27 cellular contexts compared by ENCODE assay signal in the genomic region with DNA sequence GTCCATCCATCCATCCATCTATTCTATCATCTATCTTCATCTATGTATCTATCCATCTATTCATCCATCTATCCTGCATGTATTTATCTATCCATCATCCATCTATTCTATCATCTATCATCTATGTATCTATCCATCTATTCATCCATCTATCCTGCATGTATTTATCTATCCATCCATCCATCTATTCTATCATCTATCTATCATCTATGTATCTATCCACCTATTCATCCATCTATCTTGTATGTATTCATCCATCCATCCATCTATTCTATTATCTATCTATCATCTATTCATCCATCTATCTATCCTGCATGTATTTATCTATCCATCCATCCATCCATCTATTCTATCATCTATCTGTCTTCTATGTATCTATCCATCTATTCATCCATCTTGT.
"Had no signal": no experiment of that assay in that cellular context is flagged by ENCODE, and none has a peak within 500 bp of the region (broad histone marks: within the 10 kb centered on the region; RNA-seq: fewer than 3 reads in every experiment).

No MANE protein-coding gene starts in this region.

- DNase-seq: naive thymus-derived CD8-positive, alpha-beta T cell; nephron progenitor cell; nucleus accumbens; retina; right cardiac atrium; right lobe of liver; sigmoid colon; small intestine; stimulated activated CD4-positive, alpha-beta T cell treated with anti-CD3 and anti-CD28 coated beads, Interleukin-15, amount 100 ng/mL, for 24 hours; stimulated activated CD4-positive, alpha-beta T cell treated with anti-CD3 and anti-CD28 coated beads, Interleukin-2, amount 100 ng/mL, for 24 hours; stimulated activated CD4-positive, alpha-beta T cell treated with anti-CD3 and anti-CD28 coated beads, Interleukin-2, amount 100 ng/mL, for 48 hours; stimulated activated CD4-positive, alpha-beta T cell treated with anti-CD3 and anti-CD28 coated beads, Interleukin-4, amount 100 ng/mL, for 24 hours; stimulated activated naive B cell treated with anti-CD40 and anti-IgM and Interleukin-4, amounts not matched to agents 10 μg/mL and 1 μg/mL and 100 μg/mL, for 72 hours; stimulated activated naive CD4-positive, alpha-beta T cell treated with Interleukin-2 at 50 U/mL for 16 hours; stomach; thyroid gland; trophoblast cell; upper lobe of left lung had no signal

- H3K36me3 ChIP-seq: neutrophil, pancreas, prostate gland, right lobe of liver, sigmoid colon, stomach, thoracic aorta, thyroid gland, tibial nerve, upper lobe of left lung, vagina had no signal

- H3K27ac ChIP-seq: neutrophil, pancreas, prostate gland, right lobe of liver, sigmoid colon, stomach, thoracic aorta, thyroid gland, tibial nerve, upper lobe of left lung, vagina had no signal

- H3K9me3 ChIP-seq: neutrophil, pancreas, prostate gland, right lobe of liver, thyroid gland, vagina had no signal

- ATAC-seq: naive thymus-derived CD8-positive, alpha-beta T cell; natural killer cell treated with Interleukin-12 subunit alpha and Interleukin-12 subunit beta and Interleukin-15 and Interleukin-18, amount 100 ng/mL, for 72 hours; pancreas; right cardiac atrium; right lobe of liver; stimulated activated effector memory CD8-positive, alpha-beta T cell treated with anti-CD3 and anti-CD28 coated beads, Interleukin-12 subunit alpha, Interleukin-12 subunit beta, amount 100 ng/mL, for 72 hours; stimulated activated naive B cell treated with anti-CD40 and anti-IgM and Interleukin-4, amounts not matched to agents 10 μg/mL and 1 μg/mL and 100 μg/mL, for 72 hours had no signal

- H3K4me3 ChIP-seq: pancreas, prostate gland, right lobe of liver, sigmoid colon, stomach, thoracic aorta, thyroid gland, tibial nerve, upper lobe of left lung, vagina had no signal

- H3K4me1 ChIP-seq: pancreas, prostate gland, right lobe of liver, sigmoid colon, stomach, thyroid gland, tibial nerve, upper lobe of left lung, vagina had no signal

- FAIRE-seq: pancreas, small intestine, urothelium cell line had no signal
